8 cellular contexts compared by ENCODE assay signal in genomic region chr5:148383564-148384388, GRCh38. TPM values are rescaled to one million over a fixed set of nuclear protein-coding genes. Genes with fewer than 3 reads are reported as not detected.
DNase-seq lines count a peak whose midpoint lies in the region; ATAC-seq and TF ChIP-seq lines count a peak whose summit lies in the region.

Gene FBXO38 (plus strand): TSS chr5:148383958. CDS start chr5:148394777, 10,819 bp downstream.

- H3K9me3 Mint-ChIP-seq in activated CD4-positive, alpha-beta T cell treated with anti-CD3 and anti-CD28 coated beads, Interleukin-2, amount 10 ng/mL, durations not matched to agents 24 days and 14 days: peaks cover 14% of the 10 kb centered on the region

- H3K27ac ChIP-seq in colonic mucosa: peak within 1 kb of the TSS; percentile 84
- peak within 1 kb of the TSS; percentile 80 for H3K27ac ChIP-seq in layer of hippocampus (ENCODE audit: low read depth, low read length)

- ATAC-seq in GM19324 (IDR thresholded peaks at IDR 0.05; ENCODE audit: low FRiP score, unreplicated experiment) (peak; percentile 100), HG03469 (IDR thresholded peaks at IDR 0.05; ENCODE audit: unreplicated experiment) (peak; percentile 98)

- no peaks in the 10 kb centered on the region for H3K36me3 ChIP-seq in colonic mucosa

- H3K9me3 ChIP-seq in colonic mucosa: no peaks in the 10 kb centered on the region

- TF ChIP-seq CTCF in colonic mucosa (IDR thresholded peaks at IDR 0.05): no peak

- H3K27ac Mint-ChIP-seq in activated CD4-positive, alpha-beta T cell treated with anti-CD3 and anti-CD28 coated beads, Interleukin-2, amount 10 ng/mL, durations not matched to agents 24 days and 14 days: peak within 1 kb of the TSS; percentile 95

- H3K4me3 ChIP-seq in colonic mucosa: peak within 1 kb of the TSS; percentile 76

- peaks cover 51% of the 10 kb centered on the region for H3K4me1 Mint-ChIP-seq in activated CD4-positive, alpha-beta T cell treated with anti-CD3 and anti-CD28 coated beads, Interleukin-2, amount 10 ng/mL, durations not matched to agents 24 days and 14 days

- H3K36me3 Mint-ChIP-seq in activated CD4-positive, alpha-beta T cell treated with anti-CD3 and anti-CD28 coated beads, Interleukin-2, amount 10 ng/mL, durations not matched to agents 24 days and 14 days (ENCODE audit: low read depth): peaks cover 26% of the 10 kb centered on the region

- H3K27me3 ChIP-seq in colonic mucosa (no peaks in the 10 kb centered on the region), layer of hippocampus (ENCODE audit: control insufficient read depth, insufficient read depth, low read length) (no peaks in the 10 kb centered on the region)

- DNase-seq in C1 segment of cervical spinal cord (lab: John Stamatoyannopoulos, UW) (peak; percentile 70 to 97 (median 92)), NCI-H526 treated with DMSO at 0.1 percent for 48 hours (lab: John Stamatoyannopoulos, UW) (peak; percentile 95), colonic mucosa (peak; percentile 98)
- DNase-seq in activated CD4-positive, alpha-beta T cell treated with anti-CD3 and anti-CD28 coated beads, Interleukin-2, amount 10 ng/mL, durations not matched to agents 24 days and 14 days: peak; percentile 99
- peak; percentile 89 to 95 for DNase-seq in stimulated activated CD4-positive, alpha-beta T cell treated with anti-CD3 and anti-CD28 coated beads, Interleukin-1b, Interleukin-23, amount 100 ng/mL, for 4 hours (ENCODE audit: low read depth in 2 of 2)

- peaks cover 6% of the 10 kb centered on the region for H3K4me1 ChIP-seq in colonic mucosa

- H3K4me3 Mint-ChIP-seq in activated CD4-positive, alpha-beta T cell treated with anti-CD3 and anti-CD28 coated beads, Interleukin-2, amount 10 ng/mL, durations not matched to agents 24 days and 14 days: peak within 1 kb of the TSS; percentile 91

- peak within 1 kb of the TSS; percentile 94 for H3K9ac ChIP-seq in colonic mucosa (ENCODE audit: low read depth in 2 of 2, low read length in 2 of 2)

- intact Hi-C loops in activated CD4-positive, alpha-beta T cell treated with anti-CD3 and anti-CD28 coated beads, Interleukin-2, amount 10 ng/mL, durations not matched to agents 24 days and 14 days (cut with micrococcal nuclease): loop anchor here (1.0 to 10.0 kb wide), 7 partner anchors 15 to 1579 kb away; partner anchors contain the start of genes CSNK1A1, GRPEL2 and SLC26A2
- intact Hi-C loops in colonic mucosa (cut with DNase I): no loop called here

- no peaks in the 10 kb centered on the region for H3K27me3 Mint-ChIP-seq in activated CD4-positive, alpha-beta T cell treated with anti-CD3 and anti-CD28 coated beads, Interleukin-2, amount 10 ng/mL, durations not matched to agents 24 days and 14 days

RNA-seq across cellular contexts. Expression of gene FBXO38, which starts in this region (rescaled TPM):
- 57.3 and 62.9 TPM in 2 replicates for total RNA-seq in activated CD4-positive, alpha-beta T cell treated with anti-CD3 and anti-CD28 coated beads, Interleukin-2, amount 10 ng/mL, durations not matched to agents 24 days and 14 days
- 10 to 100 TPM; 38.2 to 45.1 TPM for total RNA-seq in colonic mucosa

Comparison
In these comparisons a context has a peak if more than half of its experiments do, and no peak if none do; other contexts are left out.
1. Peak in every context shown above with its lines: DNase-seq, ATAC-seq, H3K4me3 ChIP-seq and H3K27ac ChIP-seq.